ENCODE assay signal across 15 cellular contexts in genomic region chr2:88697361-88698026, GRCh38. TPM values are rescaled to one million over a fixed set of nuclear protein-coding genes. Genes with fewer than 3 reads are reported as not detected.
DNase-seq lines count a peak whose midpoint lies in the region; ATAC-seq and TF ChIP-seq lines count a peak whose summit lies in the region.
"Had no signal": no experiment of that assay in that cellular context is flagged by ENCODE, and none has a peak within 500 bp of the region (broad histone marks: within the 10 kb centered on the region; RNA-seq: fewer than 3 reads in every experiment).

No MANE protein-coding gene starts in this region.

- H3K4me3 ChIP-seq in Karpas-422 (ENCODE audit: low read length) = no peak overlapping the region
- H3K4me3 ChIP-seq in colonic mucosa = no peak overlapping the region
- H3K4me3 ChIP-seq: A549 had no signal

- no peak overlapping the region for H2AFZ ChIP-seq in Karpas-422 (ENCODE audit: low read length)

- H3K27me3 Mint-ChIP-seq in activated CD4-positive, alpha-beta memory T cell treated with anti-CD3 and anti-CD28 coated beads for 36 hours = no peaks in the 10 kb centered on the region
- no peaks in the 10 kb centered on the region for H3K27me3 Mint-ChIP-seq in activated CD4-positive, alpha-beta memory T cell treated with anti-CD3 and anti-CD28 coated beads, Interleukin-2, amount 10 ng/mL, durations not matched to agents 7 days and 5 days
- H3K27me3 Mint-ChIP-seq: activated B cell treated with CpG ODN at 0.5 μM for 24 hours had no signal

- no peaks in the 10 kb centered on the region; the same call in 1 of the 2 replicates for H4K20me1 ChIP-seq in Karpas-422 (ENCODE audit: insufficient read depth, low read depth, low read length)

- H3K36me3 ChIP-seq in Karpas-422 (ENCODE audit: insufficient read depth, low read length) (peaks cover 44% of the 10 kb centered on the region), colonic mucosa (no peaks in the 10 kb centered on the region)

- H3K4me3 Mint-ChIP-seq in activated CD4-positive, alpha-beta memory T cell treated with anti-CD3 and anti-CD28 coated beads for 36 hours = no peak overlapping the region
- no peak overlapping the region for H3K4me3 Mint-ChIP-seq in activated CD4-positive, alpha-beta memory T cell treated with anti-CD3 and anti-CD28 coated beads, Interleukin-2, amount 10 ng/mL, durations not matched to agents 7 days and 5 days
- no peak overlapping the region for H3K4me3 Mint-ChIP-seq in stimulated activated effector memory CD8-positive, alpha-beta T cell treated with anti-CD3 and anti-CD28 coated beads, Interleukin-12 subunit alpha, Interleukin-12 subunit beta, amount 100 ng/mL, for 72 hours
- H3K4me3 Mint-ChIP-seq: activated B cell treated with CpG ODN at 0.5 μM for 24 hours had no signal

- H3K9me2 ChIP-seq in Karpas-422 (replicated peaks; ENCODE audit: insufficient read depth, low read length) = no peaks in the 10 kb centered on the region

- CTCF ChIA-PET in activated CD4-positive, alpha-beta memory T cell treated with anti-CD3 and anti-CD28 coated beads for 36 hours (lab: Charles Lee) = interaction anchor here (1.4 kb wide), 1 partner anchor 26 kb away, joined by 4 read pairs; no protein-coding TSS in a partner anchor
- CTCF ChIA-PET in activated CD4-positive, alpha-beta memory T cell treated with anti-CD3 and anti-CD28 coated beads, Interleukin-2, amount 10 ng/mL, durations not matched to agents 7 days and 5 days (lab: Charles Lee) = no interaction called here

- peaks cover 31% of the 10 kb centered on the region for H3K36me3 Mint-ChIP-seq in activated CD4-positive, alpha-beta memory T cell treated with anti-CD3 and anti-CD28 coated beads for 36 hours
- peaks cover 26% of the 10 kb centered on the region for H3K36me3 Mint-ChIP-seq in activated CD4-positive, alpha-beta memory T cell treated with anti-CD3 and anti-CD28 coated beads, Interleukin-2, amount 10 ng/mL, durations not matched to agents 7 days and 5 days (ENCODE audit: low read depth)
- peaks cover 28% of the 10 kb centered on the region for H3K36me3 Mint-ChIP-seq in stimulated activated effector memory CD8-positive, alpha-beta T cell treated with anti-CD3 and anti-CD28 coated beads, Interleukin-12 subunit alpha, Interleukin-12 subunit beta, amount 100 ng/mL, for 72 hours

- POLR2A ChIA-PET in activated CD4-positive, alpha-beta memory T cell treated with anti-CD3 and anti-CD28 coated beads for 36 hours (lab: Charles Lee) = no interaction called here
- POLR2A ChIA-PET in activated CD4-positive, alpha-beta memory T cell treated with anti-CD3 and anti-CD28 coated beads, Interleukin-2, amount 10 ng/mL, durations not matched to agents 7 days and 5 days (lab: Charles Lee) = no interaction called here

- peak overlapping the region; percentile 25 for H3K27ac ChIP-seq in Karpas-422 (ENCODE audit: low read length)
- H3K27ac ChIP-seq in colonic mucosa = peak overlapping the region; percentile 73
- H3K27ac ChIP-seq: A549 had no signal

- no peak for TF ChIP-seq CTCF in colonic mucosa (IDR thresholded peaks at IDR 0.05)

- H3K9me3 Mint-ChIP-seq in activated CD4-positive, alpha-beta memory T cell treated with anti-CD3 and anti-CD28 coated beads for 36 hours = no peaks in the 10 kb centered on the region
- no peaks in the 10 kb centered on the region for H3K9me3 Mint-ChIP-seq in activated CD4-positive, alpha-beta memory T cell treated with anti-CD3 and anti-CD28 coated beads, Interleukin-2, amount 10 ng/mL, durations not matched to agents 7 days and 5 days
- H3K9me3 Mint-ChIP-seq in stimulated activated effector memory CD8-positive, alpha-beta T cell treated with anti-CD3 and anti-CD28 coated beads, Interleukin-12 subunit alpha, Interleukin-12 subunit beta, amount 100 ng/mL, for 72 hours = no peaks in the 10 kb centered on the region
- H3K9me3 Mint-ChIP-seq: activated B cell treated with CpG ODN at 0.5 μM for 24 hours had no signal

- peaks cover 29% of the 10 kb centered on the region for H3K4me1 Mint-ChIP-seq in activated CD4-positive, alpha-beta memory T cell treated with anti-CD3 and anti-CD28 coated beads for 36 hours (ENCODE audit: low read depth)
- peaks cover 21% of the 10 kb centered on the region for H3K4me1 Mint-ChIP-seq in activated CD4-positive, alpha-beta memory T cell treated with anti-CD3 and anti-CD28 coated beads, Interleukin-2, amount 10 ng/mL, durations not matched to agents 7 days and 5 days
- peaks cover 44% of the 10 kb centered on the region for H3K4me1 Mint-ChIP-seq in stimulated activated effector memory CD8-positive, alpha-beta T cell treated with anti-CD3 and anti-CD28 coated beads, Interleukin-12 subunit alpha, Interleukin-12 subunit beta, amount 100 ng/mL, for 72 hours

- no peak for DNase-seq in activated CD4-positive, alpha-beta memory T cell treated with anti-CD3 and anti-CD28 coated beads for 36 hours
- DNase-seq in activated CD4-positive, alpha-beta memory T cell treated with anti-CD3 and anti-CD28 coated beads, Interleukin-2, amount 10 ng/mL, durations not matched to agents 7 days and 5 days = no peak
- DNase-seq in Karpas-422 (no peak), colonic mucosa (no peak), cerebellum (ENCODE audit: low spot score) (no peak), NCI-H1694 treated with DMSO at 0.1 percent for 48 hours (lab: John Stamatoyannopoulos, UW) (no peak)
- DNase-seq in stimulated activated effector memory CD8-positive, alpha-beta T cell treated with anti-CD3 and anti-CD28 coated beads, Interleukin-12 subunit alpha, Interleukin-12 subunit beta, amount 100 ng/mL, for 72 hours (ENCODE audit: low spot score in 2 of 2) = no peak
- no peak for DNase-seq in activated effector memory CD4-positive, alpha-beta T cell treated with anti-CD3 and anti-CD28 coated beads, Interleukin-2, amount 50 U/mL, for 16 hours
- DNase-seq: activated B cell treated with CpG ODN at 0.5 μM for 24 hours; effector CD4-positive, alpha-beta T cell; hypothalamus; NCI-H187 treated with DMSO at 0.1 percent for 48 hours; NCI-H510A; posterior cingulate gyrus had no signal

- H3K79me2 ChIP-seq in Karpas-422 (ENCODE audit: low read length) = peaks cover 99% of the 10 kb centered on the region

- H3K27ac Mint-ChIP-seq in activated CD4-positive, alpha-beta memory T cell treated with anti-CD3 and anti-CD28 coated beads for 36 hours = peak overlapping the region; percentile 43
- H3K27ac Mint-ChIP-seq in activated CD4-positive, alpha-beta memory T cell treated with anti-CD3 and anti-CD28 coated beads, Interleukin-2, amount 10 ng/mL, durations not matched to agents 7 days and 5 days = no peak overlapping the region
- peak overlapping the region; percentile 65 for H3K27ac Mint-ChIP-seq in stimulated activated effector memory CD8-positive, alpha-beta T cell treated with anti-CD3 and anti-CD28 coated beads, Interleukin-12 subunit alpha, Interleukin-12 subunit beta, amount 100 ng/mL, for 72 hours
- H3K27ac Mint-ChIP-seq: activated B cell treated with CpG ODN at 0.5 μM for 24 hours had no signal

- ATAC-seq in stimulated activated effector memory CD8-positive, alpha-beta T cell treated with anti-CD3 and anti-CD28 coated beads, Interleukin-12 subunit alpha, Interleukin-12 subunit beta, amount 100 ng/mL, for 72 hours = peak; percentile 34
- ATAC-seq: A549 had no signal

- no peaks in the 10 kb centered on the region for H3K9me3 ChIP-seq in Karpas-422 (ENCODE audit: low read length)
- no peaks in the 10 kb centered on the region for H3K9me3 ChIP-seq in colonic mucosa
- H3K9me3 ChIP-seq: A549 had no signal

- H3K9ac ChIP-seq in Karpas-422 (ENCODE audit: low read length) (no peak overlapping the region), colonic mucosa (ENCODE audit: low read depth in 2 of 2, low read length in 2 of 2) (no peak overlapping the region)

- H3K4me2 ChIP-seq in Karpas-422 (ENCODE audit: low read depth, low read length, poor library complexity, severe bottlenecking) = no peak overlapping the region
- H3K4me2 ChIP-seq: A549 had no signal

- H3K27me3 ChIP-seq in Karpas-422 (ENCODE audit: low read length) (no peaks in the 10 kb centered on the region), colonic mucosa (no peaks in the 10 kb centered on the region)

- H3K4me1 ChIP-seq in Karpas-422 (ENCODE audit: low read length) (peaks cover 46% of the 10 kb centered on the region), colonic mucosa (peaks cover 4% of the 10 kb centered on the region)

- intact Hi-C loops in activated CD4-positive, alpha-beta memory T cell treated with anti-CD3 and anti-CD28 coated beads for 36 hours (cut with micrococcal nuclease) = no loop called here
- intact Hi-C loops in colonic mucosa (cut with DNase I) = no loop called here

RNA-seq across cellular contexts. Expression of gene RPIA, which starts 6.0 kb away (rescaled TPM):
- total RNA-seq in activated CD4-positive, alpha-beta memory T cell treated with anti-CD3 and anti-CD28 coated beads for 36 hours = 10 to 100 TPM; 50.7 to 52.7 TPM
- total RNA-seq in activated CD4-positive, alpha-beta memory T cell treated with anti-CD3 and anti-CD28 coated beads, Interleukin-2, amount 10 ng/mL, durations not matched to agents 7 days and 5 days = 10 to 100 TPM; 27.9 to 30.1 TPM
- total RNA-seq in Karpas-422 (2014; rRNA removed; shearing (Covaris generic); ENCODE audit: low replicate concordance) = 36.4 and 72.0 TPM in 2 replicates
- 10 to 100 TPM; 26.1 to 39.5 TPM for total RNA-seq in colonic mucosa
- 7.5 TPM for total RNA-seq in cerebellum
